Comparison of ENCODE assay signal across 21 cellular contexts in genomic region chr17:28141783-28142182, GRCh38.
DNase-seq lines count a peak whose midpoint lies in the region; ATAC-seq and TF ChIP-seq lines count a peak whose summit lies in the region.
"Had no signal": no experiment of that assay in that cellular context is flagged by ENCODE, and none has a peak within 500 bp of the region (broad histone marks: within the 10 kb centered on the region; RNA-seq: fewer than 3 reads in every experiment).

No MANE protein-coding gene starts in this region.

- ATAC-seq in psoas muscle: no peak
- ATAC-seq: Panc1 had no signal

- POLR2A ChIA-PET in OCI-LY7 (lab: Charles Lee): interaction anchor here (0.6 to 1.0 kb wide), 3 partner anchors 9 to 20 kb away, joined by 3 to 4 read pairs (median 4); no protein-coding TSS in a partner anchor

- H3K4me3 ChIP-seq in left ventricle myocardium inferior (no peak overlapping the region), psoas muscle (no peak overlapping the region), OCI-LY7 (ENCODE audit: low read depth, low read length, poor library complexity, severe bottlenecking) (no peak overlapping the region), esophagus squamous epithelium (no peak overlapping the region)
- H3K4me3 ChIP-seq: BLaER1, MG63 had no signal

- H3K9me3 ChIP-seq in left ventricle myocardium inferior (replicated peaks) (no peaks in the 10 kb centered on the region), psoas muscle (no peaks in the 10 kb centered on the region), OCI-LY7 (ENCODE audit: low read length) (no peaks in the 10 kb centered on the region), esophagus squamous epithelium (no peaks in the 10 kb centered on the region)
- H3K9me3 ChIP-seq: BLaER1, MG63 had no signal

- H3K36me3 ChIP-seq in left ventricle myocardium inferior (peaks cover 8% of the 10 kb centered on the region), psoas muscle (ENCODE audit: insufficient read depth in 1 of 2, low read depth in 1 of 2) (peaks cover 0 to 23% of the 10 kb centered on the region in 2 donors), OCI-LY7 (ENCODE audit: insufficient read depth, low read length) (no peaks in the 10 kb centered on the region), esophagus squamous epithelium (no peaks in the 10 kb centered on the region)

- no peaks in the 10 kb centered on the region for H4K20me1 ChIP-seq in OCI-LY7 (ENCODE audit: insufficient read depth, low read length)
- H4K20me1 ChIP-seq: BLaER1 had no signal

- H3K4me1 ChIP-seq in left ventricle myocardium inferior: peaks cover 26% of the 10 kb centered on the region
- no peaks in the 10 kb centered on the region for H3K4me1 ChIP-seq in psoas muscle
- H3K4me1 ChIP-seq in OCI-LY7 (ENCODE audit: insufficient read depth, low read length, poor library complexity, severe bottlenecking): no peaks in the 10 kb centered on the region
- H3K4me1 ChIP-seq in esophagus squamous epithelium: no peaks in the 10 kb centered on the region
- H3K4me1 ChIP-seq: BLaER1 had no signal

- no peaks in the 10 kb centered on the region for H3K27me3 ChIP-seq in left ventricle myocardium inferior (ENCODE audit: low read depth)
- no peaks in the 10 kb centered on the region for H3K27me3 ChIP-seq in psoas muscle (ENCODE audit: insufficient read depth in 3 of 3, low read length in 2 of 3)
- no peaks in the 10 kb centered on the region for H3K27me3 ChIP-seq in esophagus squamous epithelium
- H3K27me3 ChIP-seq: BLaER1, MG63 had no signal

- H3K9me2 ChIP-seq in OCI-LY7 (ENCODE audit: insufficient read depth, low read length): no peaks in the 10 kb centered on the region

- H3K27ac ChIP-seq in left ventricle myocardium inferior (replicated peaks) (peak overlapping the region; percentile 59), psoas muscle (peak overlapping the region; percentile 15), OCI-LY7 (ENCODE audit: low read depth, low read length, poor library complexity, severe bottlenecking) (no peak overlapping the region), esophagus squamous epithelium (no peak overlapping the region)
- H3K27ac ChIP-seq: BLaER1, RWPE1 had no signal

- TF ChIP-seq POLR2A in esophagus squamous epithelium (IDR thresholded peaks at IDR 0.05): no peak

- BruUV-seq in OCI-LY7 (replicated peaks; lab: Mats Ljungman, UMichigan): no TSS peak

- TF ChIP-seq CTCF in left ventricle myocardium inferior (IDR thresholded peaks at IDR 0.05; ENCODE audit: borderline replicate concordance) (no peak), psoas muscle (IDR thresholded peaks at IDR 0.05) (no peak), OCI-LY7 (conservative IDR thresholded peaks at IDR 0.05; ENCODE audit: low read length) (no peak), esophagus squamous epithelium (IDR thresholded peaks at IDR 0.05) (no peak)

- CTCF ChIA-PET in OCI-LY7 (lab: Charles Lee; ENCODE audit: unreplicated experiment): no interaction called here

- H3K79me2 ChIP-seq in OCI-LY7 (ENCODE audit: insufficient read depth, low read depth, low read length): no peaks in the 10 kb centered on the region

- WGBS in psoas muscle, 3 donors: 86 to 95% (median 93%) methylated on average over 1 of the region's 1 CpG
- 67 to 89% methylated on average over 1 of the region's 1 CpG for WGBS in esophagus squamous epithelium, 2 donors

- H3K4me2 ChIP-seq in OCI-LY7 (ENCODE audit: low read length): no peak overlapping the region
- H3K4me2 ChIP-seq: BLaER1 had no signal

- H2AFZ ChIP-seq in OCI-LY7 (ENCODE audit: low read length): no peak overlapping the region

- intact Hi-C loops in left ventricle myocardium inferior (cut with micrococcal nuclease): no loop called here
- intact Hi-C loops in cardiac septum (cut with DNase I): no loop called here
- intact Hi-C loops in psoas muscle (cut with DNase I): no loop called here
- intact Hi-C loops in OCI-LY7 (cut with micrococcal nuclease; ENCODE audit: unreplicated experiment): no loop called here
- intact Hi-C loops in esophagus squamous epithelium (cut with DNase I): no loop called here

- DNase-seq in left ventricle myocardium inferior: no peak
- DNase-seq in cardiac septum (ENCODE audit: low spot score): no peak
- peak; percentile 41 for DNase-seq in inferior parietal cortex (ENCODE audit: extremely low spot score)
- DNase-seq in psoas muscle: no peak
- DNase-seq in HK-2 (ENCODE audit: unreplicated experiment): no peak
- DNase-seq in AML-193 (lab: John Stamatoyannopoulos, UW): no peak
- DNase-seq in OCI-LY7 (ENCODE audit: low spot score): no peak
- no peak for DNase-seq in esophagus squamous epithelium (lab: John Stamatoyannopoulos, UW)
- DNase-seq: 8988T; ACHN; CD4-positive, CD25-positive, alpha-beta regulatory T cell; DMS153; DND-41; KG1; MG63; NCI-H1694; NCI-H2029 treated with DMSO at 0.1 percent for 48 hours; NCI-H526 treated with DMSO at 0.1 percent for 48 hours had no signal

Comparison
In these comparisons a context has a peak if more than half of its experiments do, and no peak if none do; other contexts are left out.
1. H3K27ac ChIP-seq: peak in left ventricle myocardium inferior (single experiment) and psoas muscle (single experiment); none in OCI-LY7 (single experiment) and esophagus squamous epithelium (0 of 4).